9 cellular contexts compared by ENCODE assay signal in the genomic region with DNA sequence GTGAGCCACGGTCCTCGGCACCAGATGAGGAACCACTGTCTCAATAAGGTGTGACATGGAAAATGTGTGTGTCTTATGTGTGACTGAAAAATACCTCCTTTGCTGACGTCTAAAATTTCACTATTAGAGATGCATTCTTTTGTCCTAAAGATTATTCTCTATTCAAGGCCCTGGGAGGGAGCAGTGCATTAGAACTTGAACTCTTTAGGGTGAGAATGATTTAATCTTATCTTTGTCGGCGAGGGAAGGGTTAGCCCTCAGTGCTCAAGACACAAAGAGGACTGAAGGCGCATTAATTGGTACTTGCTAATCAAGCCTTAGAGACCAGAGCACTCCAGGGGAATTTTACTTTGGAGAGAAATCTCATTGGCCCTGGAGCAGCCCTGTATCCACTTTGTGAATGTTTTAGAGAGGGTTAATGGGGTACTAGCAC. TPM values are rescaled to one million over a fixed set of nuclear protein-coding genes. Genes with fewer than 3 reads are reported as not detected.
DNase-seq lines count a peak whose midpoint lies in the region; ATAC-seq and TF ChIP-seq lines count a peak whose summit lies in the region.
"Had no signal": no experiment of that assay in that cellular context is flagged by ENCODE, and none has a peak within 500 bp of the region (broad histone marks: within the 10 kb centered on the region; RNA-seq: fewer than 3 reads in every experiment).

No MANE protein-coding gene starts in this region.

- H4K20me1 ChIP-seq in IMR-90 (ENCODE audit: insufficient read depth, low read length): no peaks in the 10 kb centered on the region

- dilution Hi-C loops in IMR-90 (cut with HindIII; ENCODE audit: low sequenced_read_pairs, unreplicated experiment): no loop called here

- H2BK5ac ChIP-seq in IMR-90 (ENCODE audit: low read depth, low read length, poor library complexity, severe bottlenecking): peak overlapping the region; percentile 55

- H2BK15ac ChIP-seq in IMR-90 (ENCODE audit: low read depth, low read length): peak overlapping the region; percentile 98

- peak overlapping the region; percentile 96 for H2AK9ac ChIP-seq in IMR-90 (replicated peaks; ENCODE audit: low read depth, low read length, poor library complexity)

- TF ChIP-seq POLR2A in IMR-90 (IDR thresholded peaks at IDR 0.05; ENCODE audit: low read depth, low read length): no peak

- peak overlapping the region; percentile 9 for H2AFZ ChIP-seq in ACC112 (ENCODE audit: low read length, unreplicated experiment)
- H2AFZ ChIP-seq in IMR-90 (replicated peaks; ENCODE audit: low read length, poor library complexity): peak overlapping the region; percentile 96

- peak overlapping the region; percentile 83 for H2BK20ac ChIP-seq in IMR-90 (ENCODE audit: low read depth, low read length)

- H3K79me1 ChIP-seq in IMR-90 (ENCODE audit: low read depth in 1 of 2, low read length in 2 of 2): peaks cover 2 to 7% of the 10 kb centered on the region in 2 experiments; a peak in 2 of 4 replicates

- H3K27ac ChIP-seq in ACC112 (ENCODE audit: low read depth, low read length) (no peak overlapping the region), IMR-90 (ENCODE audit: insufficient read depth, low read length) (peak overlapping the region; percentile 45), mucosa of rectum (ENCODE audit: low read depth in 2 of 2, low read length in 2 of 2) (peak overlapping the region; percentile 39 to 56)

- 26% methylated on average over 3 of the region's 6 CpGs; no CpG with 5 or more reads in 1 of the 2 experiments for WGBS in IMR-90 (ENCODE audit: extremely low coverage in 2 of 2, insufficient read length in 1 of 2), 2 experiments

- peak overlapping the region; percentile 79 to 81 for H4K8ac ChIP-seq in IMR-90 (ENCODE audit: low read depth in 2 of 2, low read length in 2 of 2)

- no peaks in the 10 kb centered on the region for H3K79me2 ChIP-seq in ACC112 (ENCODE audit: control insufficient read depth, insufficient read depth, low read length, unreplicated experiment)

- TF ChIP-seq CTCF in IMR-90 (conservative IDR thresholded peaks at IDR 0.05; ENCODE audit: low read depth, low read length) (no peak), chondrocyte (IDR thresholded peaks at IDR 0.05) (no peak)

- H4K91ac ChIP-seq in IMR-90 (ENCODE audit: insufficient read depth, low read depth, low read length): peak overlapping the region; percentile 82

- H3K14ac ChIP-seq in IMR-90 (replicated peaks; ENCODE audit: low read depth, low read length): peak overlapping the region; percentile 95

- H3K4me2 ChIP-seq in IMR-90 (ENCODE audit: low read depth, low read length): peak overlapping the region; percentile 85

- H3K4me1 ChIP-seq in ACC112 (ENCODE audit: control insufficient read depth, insufficient read depth, low read length, unreplicated experiment): peaks cover 35% of the 10 kb centered on the region
- peaks cover 10% of the 10 kb centered on the region for H3K4me1 ChIP-seq in IMR-90 (ENCODE audit: control insufficient read depth, insufficient read depth, low read length)
- H3K4me1 ChIP-seq in mucosa of rectum (ENCODE audit: control insufficient read depth in 2 of 2, insufficient read depth in 2 of 2, low read length in 2 of 2): peaks cover 5 to 8% of the 10 kb centered on the region in 2 donors

- peaks cover 10% of the 10 kb centered on the region; the same call in 1 of the 2 replicates for H3K9me1 ChIP-seq in IMR-90 (ENCODE audit: insufficient read depth, low read length)

- peak overlapping the region; percentile 70 for H2AK5ac ChIP-seq in IMR-90 (ENCODE audit: low read depth, low read length)

- peak overlapping the region; percentile 69; the same call in 1 of the 2 replicates for H4K5ac ChIP-seq in IMR-90 (ENCODE audit: low read depth, low read length)

- H3K4me3 Mint-ChIP-seq in chondrocyte (ENCODE audit: unreplicated experiment): peak overlapping the region; percentile 72

- H2BK120ac ChIP-seq in IMR-90 (ENCODE audit: low read depth, low read length): peak overlapping the region; percentile 79

- POLR2A ChIA-PET in IMR-90 (lab: Charles Lee; ENCODE audit: unreplicated experiment): no interaction called here

- peak overlapping the region; percentile 65 for H3K23ac ChIP-seq in IMR-90 (ENCODE audit: low read depth, low read length)

- CTCF ChIA-PET in IMR-90 (lab: Yijun Ruan, JAX): no interaction called here

- TSS peak; percentile 25 for BruUV-seq in IMR-90 (replicated peaks; lab: Mats Ljungman, UMichigan)

- no peaks in the 10 kb centered on the region for H3K36me3 ChIP-seq in ACC112 (ENCODE audit: insufficient read depth, low read length)
- H3K36me3 ChIP-seq in IMR-90 (ENCODE audit: control insufficient read depth, insufficient read depth, low read length): no peaks in the 10 kb centered on the region
- no peaks in the 10 kb centered on the region for H3K36me3 ChIP-seq in mucosa of rectum (ENCODE audit: control insufficient read depth in 2 of 2, insufficient read depth in 2 of 2, low read length in 2 of 2)

- H3K9me3 ChIP-seq in IMR-90 (ENCODE audit: control insufficient read depth, insufficient read depth, low read length) (no peaks in the 10 kb centered on the region), mucosa of rectum (ENCODE audit: control insufficient read depth in 2 of 2, low read length in 2 of 2) (no peaks in the 10 kb centered on the region)

- peak overlapping the region; percentile 59 for H3K18ac ChIP-seq in IMR-90 (ENCODE audit: low read depth, low read length)

- H3K4me3 ChIP-seq in ACC112 (ENCODE audit: low read depth, low read length) (peak overlapping the region; percentile 74), IMR-90 (ENCODE audit: insufficient read depth, low read depth, low read length) (peak overlapping the region; percentile 55), mucosa of rectum (ENCODE audit: low read length in 2 of 2) (peak overlapping the region; percentile 58 to 72)

- peak overlapping the region; percentile 45 for H3K27ac Mint-ChIP-seq in chondrocyte (ENCODE audit: unreplicated experiment)

- H3K27me3 ChIP-seq in ACC112 (ENCODE audit: insufficient read depth, low read length): peaks cover 4% of the 10 kb centered on the region; the same call in 1 of the 2 replicates
- no peaks in the 10 kb centered on the region for H3K27me3 ChIP-seq in IMR-90 (ENCODE audit: control insufficient read depth, insufficient read depth, low read length)
- H3K27me3 ChIP-seq in mucosa of rectum (ENCODE audit: control insufficient read depth in 2 of 2, insufficient read depth in 2 of 2, low read length in 2 of 2): no peaks in the 10 kb centered on the region

- H3K9me3 Mint-ChIP-seq in chondrocyte (ENCODE audit: low read depth): peaks cover 4% of the 10 kb centered on the region

- peaks cover 59% of the 10 kb centered on the region for H3K4me1 Mint-ChIP-seq in chondrocyte (ENCODE audit: low read depth)

- H3K4ac ChIP-seq in IMR-90 (ENCODE audit: low read depth, low read length): peak overlapping the region; percentile 82

- in situ Hi-C loops in IMR-90 (cut with MboI; ENCODE audit: low sequenced_read_pairs): no loop called here

- H3K9ac ChIP-seq in IMR-90 (ENCODE audit: low read depth, low read length) (peak overlapping the region; percentile 72), mucosa of rectum (ENCODE audit: low read depth in 1 of 2, low read length in 2 of 2) (peak overlapping the region; percentile 42 to 67)

- no peak for DNase-seq in IMR-90
- DNase-seq in chondrocyte (ENCODE audit: low spot score): no peak
- DNase-seq in globus pallidus (ENCODE audit: low spot score): no peak
- DNase-seq in SIG-M5 treated with dmso at 0.1 percent for 504 hours (lab: John Stamatoyannopoulos, UW; ENCODE audit: unreplicated experiment): no peak

- H3K56ac ChIP-seq in IMR-90 (ENCODE audit: extremely low read depth, insufficient read depth, low read length): peak overlapping the region; percentile 82

- intact Hi-C loops in IMR-90 (cut with micrococcal nuclease): loop anchor here (1.0 to 10.0 kb wide), 5 partner anchors 162 to 999 kb away; partner anchors contain the start of gene NCAM1

- H3K36me3 Mint-ChIP-seq in chondrocyte (ENCODE audit: low read depth): no peaks in the 10 kb centered on the region

- H3K27me3 Mint-ChIP-seq in chondrocyte (ENCODE audit: low read depth): no peaks in the 10 kb centered on the region

- no peak for TF ChIP-seq RAD21 in IMR-90 (IDR thresholded peaks at IDR 0.05; ENCODE audit: low read length)

- ATAC-seq in IMR-90 (ENCODE audit: low read depth) (peak; percentile 7), GM19328 (IDR thresholded peaks at IDR 0.05; ENCODE audit: unreplicated experiment) (no peak)
- ATAC-seq in activated CD4-positive, CD25-positive, alpha-beta regulatory T cell treated with anti-CD3 and anti-CD28 coated beads, Interleukin-2, amount 50 U/mL, for 24 hours: no peak

TF ChIP-seq in IMR-90, 13 proteins besides CTCF, POLR2A, EP300 and RAD21:
- no peak for TF ChIP-seq CEBPB (IDR thresholded peaks at IDR 0.05; ENCODE audit: low read depth, low read length)
- TF ChIP-seq, protein P1, sequence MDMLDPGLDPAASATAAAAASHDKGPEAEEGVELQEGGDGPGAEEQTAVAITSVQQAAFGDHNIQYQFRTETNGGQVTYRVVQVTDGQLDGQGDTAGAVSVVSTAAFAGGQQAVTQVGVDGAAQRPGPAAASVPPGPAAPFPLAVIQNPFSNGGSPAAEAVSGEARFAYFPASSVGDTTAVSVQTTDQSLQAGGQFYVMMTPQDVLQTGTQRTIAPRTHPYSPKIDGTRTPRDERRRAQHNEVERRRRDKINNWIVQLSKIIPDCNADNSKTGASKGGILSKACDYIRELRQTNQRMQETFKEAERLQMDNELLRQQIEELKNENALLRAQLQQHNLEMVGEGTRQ (IDR thresholded peaks at IDR 0.05; ENCODE audit: low read depth, low read length): no peak
- TF ChIP-seq RCOR1 (IDR thresholded peaks at IDR 0.05; ENCODE audit: insufficient replicate concordance, low read length): no peak

RNA-seq across cellular contexts. Expression of gene PLET1, which starts 29.8 kb away (rescaled TPM):
- not detected in 2 replicates for total RNA-seq in IMR-90 (2012; rRNA removed)
- not detected in 2 replicates for polyA plus RNA-seq in IMR-90 (2012; rRNA removed)
- polyA plus RNA-seq in IMR-90 (2012; cell fraction: cytosol; rRNA removed): not detected in 2 replicates
- polyA plus RNA-seq in IMR-90 (2012; cell fraction: nucleus; rRNA removed; ENCODE audit: low replicate concordance): not detected in 2 replicates
- total RNA-seq in chondrocyte: not detected in 3 replicates
- total RNA-seq: pulmonary artery endothelial cell had no signal
